In the genomic region with DNA sequence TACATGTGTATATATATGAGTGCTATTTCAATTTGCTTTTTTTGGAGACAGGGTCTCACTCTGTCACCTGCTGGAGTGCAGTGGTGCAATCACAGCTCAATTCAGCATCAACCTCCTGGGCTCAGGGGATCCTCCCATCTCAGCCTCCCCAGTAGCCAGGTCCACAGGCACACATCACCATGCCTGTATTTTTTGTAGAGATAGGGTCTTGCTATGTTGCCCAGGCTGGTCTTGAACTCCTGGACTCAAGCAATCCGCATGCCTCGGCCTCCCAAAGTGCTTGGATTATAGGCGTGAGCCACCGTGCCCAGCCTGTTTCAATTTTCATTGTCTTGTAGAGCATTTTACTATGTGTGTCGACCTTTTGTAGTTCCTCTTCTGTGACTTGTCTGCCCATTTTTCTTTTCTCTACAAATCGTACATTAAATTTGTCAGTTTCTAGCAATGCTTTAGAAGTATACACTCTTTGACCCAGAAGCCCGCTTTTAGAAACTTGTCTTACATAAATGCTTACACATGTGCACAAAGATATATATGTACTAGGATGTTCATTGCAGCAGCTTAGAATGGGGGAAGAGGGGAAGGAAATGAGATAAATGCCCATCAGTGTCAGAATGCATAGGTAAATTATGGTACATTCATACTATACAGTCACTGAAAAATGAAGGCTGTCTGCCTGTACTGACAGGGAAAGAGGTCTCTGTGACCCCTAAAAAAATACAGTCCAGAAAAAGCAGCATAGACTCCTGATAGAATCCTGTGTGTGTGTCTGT, we compare ENCODE assay signal across 14 cellular contexts.
"Had no signal": no experiment of that assay in that cellular context is flagged by ENCODE, and none has a peak within 500 bp of the region (broad histone marks: within the 10 kb centered on the region; RNA-seq: fewer than 3 reads in every experiment).

No MANE protein-coding gene starts in this region.

- H3K27me3 Mint-ChIP-seq: activated naive CD4-positive, alpha-beta T cell treated with anti-CD3 and anti-CD28 coated beads, Interleukin-2, amount 50 U/mL, for 24 hours; stimulated activated naive CD8-positive, alpha-beta T cell treated with anti-CD3 and anti-CD28 coated beads, Interleukin-15, Interleukin-2, amounts not matched to agents 100 ng/mL and 50 ng/mL, for 24 hours had no signal

- H3K36me3 Mint-ChIP-seq: activated CD8-positive, alpha-beta memory T cell treated with anti-CD3 and anti-CD28 coated beads, Interleukin-2, amount 10 ng/mL, durations not matched to agents 7 days and 5 days; activated naive CD4-positive, alpha-beta T cell treated with anti-CD3 and anti-CD28 coated beads, Interleukin-2, amount 50 U/mL, for 24 hours had no signal

- H3K4me1 Mint-ChIP-seq: activated naive CD4-positive, alpha-beta T cell treated with anti-CD3 and anti-CD28 coated beads, Interleukin-2, amount 50 U/mL, for 24 hours had no signal

- H3K4me3 Mint-ChIP-seq: activated CD8-positive, alpha-beta memory T cell treated with anti-CD3 and anti-CD28 coated beads, Interleukin-2, amount 10 ng/mL, durations not matched to agents 7 days and 5 days; activated naive CD4-positive, alpha-beta T cell treated with anti-CD3 and anti-CD28 coated beads, Interleukin-2, amount 50 U/mL, for 24 hours; activated T-cell treated with anti-CD3 and anti-CD28 coated beads, Interleukin-2, amount 50 U/mL, for 24 hours; nephron progenitor cell; stimulated activated naive CD8-positive, alpha-beta T cell treated with anti-CD3 and anti-CD28 coated beads, Interleukin-15, Interleukin-2, amounts not matched to agents 100 ng/mL and 50 ng/mL, for 24 hours had no signal

- DNase-seq: activated CD4-positive, CD25-positive, alpha-beta regulatory T cell; activated CD8-positive, alpha-beta memory T cell treated with anti-CD3 and anti-CD28 coated beads, Interleukin-2, amount 10 ng/mL, durations not matched to agents 7 days and 5 days; activated effector memory CD4-positive, alpha-beta T cell treated with Interleukin-2 at 50 U/mL for 16 hours; activated T-cell treated with anti-CD3 and anti-CD28 coated beads, Interleukin-2, amount 50 U/mL, for 24 hours; amniotic stem cell; body of pancreas; central memory CD4-positive, alpha-beta T cell; effector CD4-positive, alpha-beta T cell; islet precursor cell; left lung; nephron progenitor cell; stimulated activated CD4-positive, alpha-beta T cell treated with anti-CD3 and anti-CD28 coated beads, Interleukin-2, amount 100 ng/mL, for 48 hours had no signal

- H3K9me3 Mint-ChIP-seq: activated naive CD4-positive, alpha-beta T cell treated with anti-CD3 and anti-CD28 coated beads, Interleukin-2, amount 50 U/mL, for 24 hours; activated T-cell treated with anti-CD3 and anti-CD28 coated beads, Interleukin-2, amount 50 U/mL, for 24 hours; nephron progenitor cell; stimulated activated naive CD8-positive, alpha-beta T cell treated with anti-CD3 and anti-CD28 coated beads, Interleukin-15, Interleukin-2, amounts not matched to agents 100 ng/mL and 50 ng/mL, for 24 hours had no signal

- H3K27ac Mint-ChIP-seq: activated CD8-positive, alpha-beta memory T cell treated with anti-CD3 and anti-CD28 coated beads, Interleukin-2, amount 10 ng/mL, durations not matched to agents 7 days and 5 days; activated naive CD4-positive, alpha-beta T cell treated with anti-CD3 and anti-CD28 coated beads, Interleukin-2, amount 50 U/mL, for 24 hours; activated T-cell treated with anti-CD3 and anti-CD28 coated beads, Interleukin-2, amount 50 U/mL, for 24 hours; nephron progenitor cell; stimulated activated naive CD8-positive, alpha-beta T cell treated with anti-CD3 and anti-CD28 coated beads, Interleukin-15, Interleukin-2, amounts not matched to agents 100 ng/mL and 50 ng/mL, for 24 hours had no signal

- ATAC-seq: activated CD8-positive, alpha-beta memory T cell treated with anti-CD3 and anti-CD28 coated beads, Interleukin-2, amount 10 ng/mL, durations not matched to agents 7 days and 5 days; body of pancreas; left lung had no signal
